Comparison of ENCODE assay signal across 22 cellular contexts in the genomic region with DNA sequence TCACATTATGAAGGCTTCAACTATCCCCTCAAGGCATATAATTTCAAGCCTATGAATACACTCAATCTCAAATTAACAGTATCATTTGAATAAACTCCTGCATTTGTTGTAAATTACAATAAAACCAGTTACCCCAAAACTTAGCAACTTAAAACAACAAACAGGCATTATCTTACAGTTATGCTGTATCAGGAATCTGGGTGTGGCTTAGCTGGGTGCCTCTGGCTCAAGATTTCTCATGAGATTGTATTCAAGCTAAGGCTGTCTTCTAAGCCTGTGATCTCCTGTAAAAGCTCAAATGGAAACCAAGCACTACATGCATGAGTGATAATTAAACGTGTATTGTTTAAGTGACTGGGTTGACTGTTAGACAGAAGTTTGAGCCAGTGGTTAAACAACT.
"Had no signal": no experiment of that assay in that cellular context is flagged by ENCODE, and none has a peak within 500 bp of the region (broad histone marks: within the 10 kb centered on the region; RNA-seq: fewer than 3 reads in every experiment).

No MANE protein-coding gene starts in this region.

- H3K4me3 Mint-ChIP-seq: T-cell had no signal

- H3K4me3 ChIP-seq: SJCRH30 had no signal

- DNase-seq: Kasumi-1, MV-4-11, NCI-H1048, NCI-H1105, NCI-H1417, NCI-H1436 treated with DMSO at 0.1 percent for 48 hours, NCI-H1694, NCI-H187 treated with DMSO at 0.1 percent for 48 hours, NCI-H2029 treated with DMSO at 0.1 percent for 48 hours, NCI-H2107, NCI-H2171 treated with DMSO at 0.1 percent for 48 hours, NCI-H345, NCI-H446 treated with DMSO at 0.1 percent for 48 hours, NCI-H510A treated with DMSO at 0.1 percent for 48 hours, NCI-H526, NCI-H748 treated with DMSO at 0.1 percent for 48 hours, Right ventricle myocardium superior, RPMI8226, SJCRH30, SW 1271, T-cell had no signal

- H3K27me3 ChIP-seq: SJCRH30 had no signal

- H3K4me1 Mint-ChIP-seq: T-cell had no signal

- H3K4me2 ChIP-seq: KMS-11 had no signal

- H3K27ac ChIP-seq: KMS-11, SJCRH30 had no signal

- H3K36me3 ChIP-seq: SJCRH30 had no signal

- ATAC-seq: T-cell had no signal

- H3K27me3 Mint-ChIP-seq: T-cell had no signal

- H3K9ac ChIP-seq: KMS-11 had no signal

- H3K27ac Mint-ChIP-seq: T-cell had no signal

- H3K4me1 ChIP-seq: SJCRH30 had no signal
